Comparison of ENCODE assay signal across 20 cellular contexts in the genomic region with DNA sequence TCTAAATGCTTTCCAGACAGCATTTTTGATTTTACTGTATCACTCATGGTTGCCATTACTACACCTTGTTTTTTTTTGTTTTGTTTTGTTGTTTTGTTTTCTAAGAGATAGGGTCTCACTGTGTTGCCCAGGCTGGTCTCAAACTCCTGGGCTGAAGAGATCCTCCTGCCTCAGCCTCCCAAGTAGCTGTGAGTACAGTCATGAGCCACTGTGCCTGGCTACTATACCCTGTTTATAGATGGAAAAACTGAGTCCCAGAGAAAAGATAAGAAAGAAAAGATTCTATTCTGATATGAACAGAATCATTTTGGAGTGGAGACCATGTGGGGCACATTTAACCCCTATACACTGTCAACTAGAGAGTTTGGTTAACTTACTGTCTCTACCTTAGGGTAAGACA.
"Had no signal": no experiment of that assay in that cellular context is flagged by ENCODE, and none has a peak within 500 bp of the region (broad histone marks: within the 10 kb centered on the region; RNA-seq: fewer than 3 reads in every experiment).

No MANE protein-coding gene starts in this region.

- H3K27ac ChIP-seq: coronary artery, parathyroid adenoma had no signal

- ATAC-seq: activated T-cell treated with anti-CD3 and anti-CD28 coated beads, Interleukin-2, amount 50 U/mL, for 72 hours; body of pancreas; naive thymus-derived CD4-positive, alpha-beta T cell; stimulated activated naive B cell treated with anti-CD40 and anti-IgM and Interleukin-4, amounts not matched to agents 10 μg/mL and 1 μg/mL and 100 μg/mL, for 72 hours had no signal

- H3K36me3 ChIP-seq: tibial nerve had no signal

- DNase-seq: activated CD4-positive, alpha-beta T cell treated with anti-CD3 and anti-CD28 coated beads for 1 hour; activated CD8-positive, alpha-beta memory T cell treated with anti-CD3 and anti-CD28 coated beads, Interleukin-2, amount 50 U/mL, for 48 hours; activated CD8-positive, alpha-beta T cell treated with anti-CD3 and anti-CD28 coated beads for 36 hours; activated gamma-delta T cell; activated T-cell treated with anti-CD3 and anti-CD28 coated beads, Interleukin-2, amount 50 U/mL, for 72 hours; amniotic stem cell; body of pancreas; central memory CD4-positive, alpha-beta T cell; effector CD4-positive, alpha-beta T cell; foreskin fibroblast; kidney glomerular epithelial cell; naive thymus-derived CD4-positive, alpha-beta T cell; stimulated activated CD4-positive, alpha-beta T cell treated with anti-CD3 and anti-CD28 coated beads, Interleukin-15, amount 100 ng/mL, for 24 hours; stimulated activated CD4-positive, alpha-beta T cell treated with anti-CD3 and anti-CD28 coated beads, Interleukin-4, amount 100 ng/mL, for 1 hour; stimulated activated naive B cell treated with anti-CD40 and anti-IgM and Interleukin-4, amounts not matched to agents 10 μg/mL and 1 μg/mL and 100 μg/mL, for 72 hours had no signal

- H3K9me3 ChIP-seq: body of pancreas, neutrophil, tibial nerve had no signal

- H3K4me3 ChIP-seq: body of pancreas, coronary artery, lung, tibial nerve had no signal

- H3K27me3 ChIP-seq: body of pancreas, neutrophil, tibial nerve had no signal
